Comparison of ENCODE assay signal across 25 cellular contexts in the genomic region with DNA sequence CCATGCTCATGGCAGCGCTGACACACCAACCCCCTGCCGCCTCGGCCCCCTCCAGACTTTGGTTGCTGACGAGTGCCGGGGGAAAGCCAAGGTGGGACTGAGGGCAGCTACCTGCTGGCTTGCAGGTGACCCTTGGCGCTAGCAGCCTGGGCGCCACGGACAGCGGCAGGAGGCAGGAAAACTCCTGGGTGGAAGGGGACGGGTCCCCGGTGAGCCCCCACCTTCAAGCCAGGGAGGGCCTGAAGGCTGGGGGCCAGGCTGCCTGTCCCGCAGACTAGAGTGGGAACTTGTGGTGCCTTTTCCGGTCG.
"Had no signal": no experiment of that assay in that cellular context is flagged by ENCODE, and none has a peak within 500 bp of the region (broad histone marks: within the 10 kb centered on the region; RNA-seq: fewer than 3 reads in every experiment).

No MANE protein-coding gene starts in this region.

- DNase-seq: activated CD4-positive, alpha-beta memory T cell treated with anti-CD3 and anti-CD28 coated beads for 36 hours; activated CD4-positive, alpha-beta T cell treated with anti-CD3 and anti-CD28 coated beads for 36 hours; activated CD4-positive, alpha-beta T cell treated with anti-CD3 and anti-CD28 coated beads, Interleukin-2, amount 10 ng/mL, durations not matched to agents 24 days and 14 days; activated CD4-positive, CD25-positive, alpha-beta regulatory T cell; activated CD4-positive, CD25-positive, alpha-beta regulatory T cell treated with anti-CD3 and anti-CD28 coated beads, Interleukin-2, amount 50 U/mL, for 72 hours; activated CD8-positive, alpha-beta memory T cell treated with anti-CD3 and anti-CD28 coated beads, Interleukin-2, amount 50 U/mL, for 48 hours; activated gamma-delta T cell; activated naive CD4-positive, alpha-beta T cell; activated naive CD4-positive, alpha-beta T cell treated with anti-CD3 and anti-CD28 coated beads, Interleukin-2, amount 10 ng/mL, durations not matched to agents 7 days and 5 days; activated naive CD8-positive, alpha-beta T cell treated with anti-CD3 and anti-CD28 coated beads, Interleukin-2, amount 10 ng/mL, durations not matched to agents 7 days and 5 days; activated T-cell treated with anti-CD3 and anti-CD28 coated beads for 4 hours; activated T-cell treated with anti-CD3 and anti-CD28 coated beads, Interleukin-2, amount 50 U/mL, for 24 hours; activated T-cell treated with anti-CD3 and anti-CD28 coated beads, Interleukin-2, amount 50 U/mL, for 72 hours; brain microvascular endothelial cell; cortex of kidney; dermis blood vessel endothelial cell; effector CD4-positive, alpha-beta T cell; effector memory CD8-positive, alpha-beta T cell; erythroblast; foreskin melanocyte; head of caudate nucleus; T-helper 1 cell; T-helper 17 cell had no signal

- H3K27ac ChIP-seq: brain microvascular endothelial cell, esophagus muscularis mucosa had no signal

- ATAC-seq: activated CD4-positive, alpha-beta T cell treated with anti-CD3 and anti-CD28 coated beads for 36 hours; activated naive CD4-positive, alpha-beta T cell treated with anti-CD3 and anti-CD28 coated beads, Interleukin-2, amount 50 U/mL, for 72 hours; activated T-cell treated with anti-CD3 and anti-CD28 coated beads, Interleukin-2, amount 50 U/mL, for 72 hours; effector memory CD8-positive, alpha-beta T cell; T-helper 17 cell had no signal

- H3K27me3 ChIP-seq: brain microvascular endothelial cell, esophagus muscularis mucosa had no signal

- H3K4me3 ChIP-seq: esophagus muscularis mucosa had no signal

- H3K4me1 ChIP-seq: esophagus muscularis mucosa had no signal

- H3K36me3 ChIP-seq: brain microvascular endothelial cell, esophagus muscularis mucosa had no signal
